31 cellular contexts compared by ENCODE assay signal in genomic region chr3:111548756-111549155, GRCh38. TPM values are rescaled to one million over a fixed set of nuclear protein-coding genes. Genes with fewer than 3 reads are reported as not detected.
A peak's percentile ranks its signal among the peaks of the same experiment; 100 is the strongest.
DNase-seq lines count a peak whose midpoint lies in the region; ATAC-seq and TF ChIP-seq lines count a peak whose summit lies in the region.
"Had no signal": no experiment of that assay in that cellular context is flagged by ENCODE, and none has a peak within 500 bp of the region (broad histone marks: within the 10 kb centered on the region; RNA-seq: fewer than 3 reads in every experiment).

No MANE protein-coding gene starts in this region.

- H3K36me3 Mint-ChIP-seq in naive thymus-derived CD4-positive, alpha-beta T cell, result peaks cover 9 to 41% (median 16%) of the 10 kb centered on the region in 5 donors
- no peaks in the 10 kb centered on the region for H3K36me3 Mint-ChIP-seq in mesothelial cell of epicardium
- H3K36me3 Mint-ChIP-seq: WTC11 had no signal

- H3K27ac Mint-ChIP-seq in naive thymus-derived CD4-positive, alpha-beta T cell, result no peak overlapping the region
- H3K27ac Mint-ChIP-seq in mesothelial cell of epicardium, result no peak overlapping the region
- H3K27ac Mint-ChIP-seq: activated naive CD4-positive, alpha-beta T cell treated with anti-CD3 and anti-CD28 coated beads, Interleukin-2, amount 50 U/mL, for 24 hours; activated T-helper 17 cell treated with anti-CD3 and anti-CD28 coated beads, Interleukin-2, amount 50 U/mL, for 72 hours; stimulated activated effector memory CD8-positive, alpha-beta T cell treated with anti-CD3 and anti-CD28 coated beads, Interleukin-12 subunit alpha, Interleukin-12 subunit beta, amount 100 ng/mL, for 72 hours; WTC11 had no signal

- no peak for ATAC-seq in naive thymus-derived CD4-positive, alpha-beta T cell

- H3K4me1 Mint-ChIP-seq in naive thymus-derived CD4-positive, alpha-beta T cell, result peaks cover 0 to 40% (median 9%) of the 10 kb centered on the region in 7 donors
- peaks cover 2% of the 10 kb centered on the region for H3K4me1 Mint-ChIP-seq in mesothelial cell of epicardium
- H3K4me1 Mint-ChIP-seq: WTC11 had no signal

- peak; percentile 85 for DNase-seq in DMS53 (lab: John Stamatoyannopoulos, UW)
- no peak for DNase-seq in naive thymus-derived CD4-positive, alpha-beta T cell
- DNase-seq in mesothelial cell of epicardium (ENCODE audit: low spot score in 2 of 2, unreplicated experiment in 2 of 2), result no peak
- DNase-seq in NCI-H82 treated with DMSO at 0.1 percent for 48 hours (lab: John Stamatoyannopoulos, UW; ENCODE audit: unreplicated experiment), result no peak
- DNase-seq in stimulated activated CD4-positive, alpha-beta T cell treated with anti-CD3 and anti-CD28 coated beads, Interleukin-2, amount 100 ng/mL, for 24 hours, result no peak
- DNase-seq: activated CD4-positive, alpha-beta T cell treated with anti-CD3 and anti-CD28 coated beads, Interleukin-2, amount 50 U/mL, for 4 hours; activated CD8-positive, alpha-beta memory T cell treated with anti-CD3 and anti-CD28 coated beads, Interleukin-2, amount 50 U/mL, for 48 hours; aorta; central memory CD4-positive, alpha-beta T cell; COR-L47; glutamatergic neuron; kidney; NCI-H1048; NCI-H187; SHP77; stimulated activated CD4-positive, alpha-beta T cell treated with anti-CD3 and anti-CD28 coated beads, Interleukin-2, amount 100 ng/mL, for 48 hours; T1000 had no signal

- no peak overlapping the region for H3K4me3 Mint-ChIP-seq in naive thymus-derived CD4-positive, alpha-beta T cell
- no peak overlapping the region for H3K4me3 Mint-ChIP-seq in mesothelial cell of epicardium
- H3K4me3 Mint-ChIP-seq: activated naive CD4-positive, alpha-beta T cell treated with anti-CD3 and anti-CD28 coated beads, Interleukin-2, amount 50 U/mL, for 24 hours; activated T-helper 17 cell treated with anti-CD3 and anti-CD28 coated beads, Interleukin-2, amount 50 U/mL, for 72 hours; stimulated activated effector memory CD8-positive, alpha-beta T cell treated with anti-CD3 and anti-CD28 coated beads, Interleukin-12 subunit alpha, Interleukin-12 subunit beta, amount 100 ng/mL, for 72 hours; WTC11 had no signal

- peaks cover 0 to 34% (median 13%) of the 10 kb centered on the region in 11 experiments; a peak in 13 of 22 replicates for H3K36me3 ChIP-seq in BLaER1 treated with 17β-estradiol and CSF1 and Interleukin-3, amounts not matched to agents 10 nM and 100 nM
- H3K36me3 ChIP-seq in OCI-LY3 (replicated peaks; ENCODE audit: low read depth, low read length), result no peaks in the 10 kb centered on the region
- no peaks in the 10 kb centered on the region for H3K36me3 ChIP-seq in naive thymus-derived CD4-positive, alpha-beta T cell (ENCODE audit: control insufficient read depth in 2 of 3, insufficient read depth in 3 of 3, low read length in 3 of 3)
- H3K36me3 ChIP-seq: neutrophil, suprapubic skin, vagina had no signal

- H3K9me3 Mint-ChIP-seq in naive thymus-derived CD4-positive, alpha-beta T cell, result no peaks in the 10 kb centered on the region
- peaks cover 4% of the 10 kb centered on the region for H3K9me3 Mint-ChIP-seq in mesothelial cell of epicardium
- H3K9me3 Mint-ChIP-seq: activated naive CD4-positive, alpha-beta T cell treated with anti-CD3 and anti-CD28 coated beads, Interleukin-2, amount 50 U/mL, for 24 hours; activated T-helper 17 cell treated with anti-CD3 and anti-CD28 coated beads, Interleukin-2, amount 50 U/mL, for 72 hours; stimulated activated effector memory CD8-positive, alpha-beta T cell treated with anti-CD3 and anti-CD28 coated beads, Interleukin-12 subunit alpha, Interleukin-12 subunit beta, amount 100 ng/mL, for 72 hours; WTC11 had no signal

- no peaks in the 10 kb centered on the region for H3K27me3 ChIP-seq in BLaER1 treated with 17β-estradiol and CSF1 and Interleukin-3, amounts not matched to agents 10 nM and 100 nM
- H3K27me3 ChIP-seq in OCI-LY3 (ENCODE audit: low read depth, low read length), result no peaks in the 10 kb centered on the region
- H3K27me3 ChIP-seq in naive thymus-derived CD4-positive, alpha-beta T cell (ENCODE audit: control insufficient read depth in 2 of 2, insufficient read depth in 2 of 2, low read length in 2 of 2), result no peaks in the 10 kb centered on the region
- H3K27me3 ChIP-seq: neutrophil, suprapubic skin, vagina had no signal

- peak overlapping the region; percentile 38 to 86 (median 77); a peak in 21 of 22 replicates for H3K27ac ChIP-seq in BLaER1 treated with 17β-estradiol and CSF1 and Interleukin-3, amounts not matched to agents 10 nM and 100 nM
- H3K27ac ChIP-seq in OCI-LY3 (ENCODE audit: low read length), result no peak overlapping the region
- H3K27ac ChIP-seq in naive thymus-derived CD4-positive, alpha-beta T cell (ENCODE audit: low read depth, low read length), result peak overlapping the region; percentile 94
- H3K27ac ChIP-seq: neutrophil, suprapubic skin, vagina had no signal

- no peak overlapping the region for H2AFZ ChIP-seq in OCI-LY3 (ENCODE audit: low read depth, low read length)

- H3K4me2 ChIP-seq in BLaER1 treated with 17β-estradiol and CSF1 and Interleukin-3, amounts not matched to agents 10 nM and 100 nM, result peak overlapping the region; percentile 72 to 96 (median 86)
- 0 out of 2 replicates have a peak overlapping the region, but pooled peaks have one; percentile 51 for H3K4me2 ChIP-seq in OCI-LY3 (ENCODE audit: low read length)

- H3K9me3 ChIP-seq in BLaER1 treated with 17β-estradiol and CSF1 and Interleukin-3, amounts not matched to agents 10 nM and 100 nM (replicated peaks in 1 of 11), result peaks cover 0 to 22% (median 15%) of the 10 kb centered on the region in 11 experiments; a peak in 16 of 22 replicates
- H3K9me3 ChIP-seq in OCI-LY3 (ENCODE audit: insufficient read depth, low read length), result no peaks in the 10 kb centered on the region
- H3K9me3 ChIP-seq in naive thymus-derived CD4-positive, alpha-beta T cell (ENCODE audit: control insufficient read depth in 2 of 3, low read length in 3 of 3), result no peaks in the 10 kb centered on the region
- H3K9me3 ChIP-seq: neutrophil, suprapubic skin, vagina had no signal

- no peaks in the 10 kb centered on the region for H3K79me2 ChIP-seq in OCI-LY3 (ENCODE audit: low read length)

- H3K27me3 Mint-ChIP-seq in naive thymus-derived CD4-positive, alpha-beta T cell, result no peaks in the 10 kb centered on the region
- no peaks in the 10 kb centered on the region for H3K27me3 Mint-ChIP-seq in mesothelial cell of epicardium (ENCODE audit: low read depth)
- H3K27me3 Mint-ChIP-seq: activated naive CD4-positive, alpha-beta T cell treated with anti-CD3 and anti-CD28 coated beads, Interleukin-2, amount 50 U/mL, for 24 hours; activated T-helper 17 cell treated with anti-CD3 and anti-CD28 coated beads, Interleukin-2, amount 50 U/mL, for 72 hours had no signal

- H3K4me1 ChIP-seq in BLaER1 treated with 17β-estradiol and CSF1 and Interleukin-3, amounts not matched to agents 10 nM and 100 nM, result peaks cover 64 to 88% (median 78%) of the 10 kb centered on the region in 10 experiments
- peaks cover 21% of the 10 kb centered on the region for H3K4me1 ChIP-seq in OCI-LY3 (ENCODE audit: low read length)
- peaks cover 72 to 88% of the 10 kb centered on the region in 2 donors for H3K4me1 ChIP-seq in naive thymus-derived CD4-positive, alpha-beta T cell (ENCODE audit: control insufficient read depth in 2 of 2, insufficient read depth in 2 of 2, low read length in 2 of 2)
- H3K4me1 ChIP-seq: suprapubic skin, vagina had no signal

- intact Hi-C loops in naive thymus-derived CD4-positive, alpha-beta T cell (cut with micrococcal nuclease), result loop anchor here (1.0 to 10.0 kb wide), 10 partner anchors 18 to 1741 kb away; partner anchors contain the start of genes ATG3 (in 1 of the 2), BTLA (in 1 of the 2) and SLC35A5 (in 1 of the 2)

- POLR2A ChIA-PET in naive thymus-derived CD4-positive, alpha-beta T cell (lab: Charles Lee), result interaction anchor here (1.2 to 4.0 kb wide), 3 partner anchors 15 to 119 kb away, joined by 3 to 19 read pairs (median 4); no protein-coding TSS in a partner anchor

- H4K20me1 ChIP-seq in BLaER1 treated with 17β-estradiol and CSF1 and Interleukin-3, amounts not matched to agents 10 nM and 100 nM, result no peaks in the 10 kb centered on the region
- H4K20me1 ChIP-seq in OCI-LY3 (ENCODE audit: insufficient read depth, low read length), result no peaks in the 10 kb centered on the region

- TF ChIP-seq CTCF in OCI-LY3 (IDR thresholded peaks at IDR 0.05; ENCODE audit: low read depth, low read length), result no peak
- no peak for TF ChIP-seq CTCF in mesothelial cell of epicardium (IDR thresholded peaks at IDR 0.05; ENCODE audit: unreplicated experiment)

- peak overlapping the region in 7 of 10 experiments; percentile 22 to 50 (median 41); a peak in 7 of 20 replicates for H3K4me3 ChIP-seq in BLaER1 treated with 17β-estradiol and CSF1 and Interleukin-3, amounts not matched to agents 10 nM and 100 nM
- no peak overlapping the region for H3K4me3 ChIP-seq in OCI-LY3 (ENCODE audit: low read length)
- H3K4me3 ChIP-seq in naive thymus-derived CD4-positive, alpha-beta T cell (ENCODE audit: low read length), result peak overlapping the region; percentile 48
- H3K4me3 ChIP-seq: skin epidermis, suprapubic skin, vagina had no signal

- CTCF ChIA-PET in naive thymus-derived CD4-positive, alpha-beta T cell (lab: Charles Lee), result interaction anchor here (1.2 to 1.3 kb wide), 2 partner anchors 10 to 68 kb away, joined by 4 to 5 read pairs; no protein-coding TSS in a partner anchor

- peak overlapping the region; percentile 20 to 75 (median 65); a peak in 18 of 22 replicates for H3K9ac ChIP-seq in BLaER1 treated with 17β-estradiol and CSF1 and Interleukin-3, amounts not matched to agents 10 nM and 100 nM
- H3K9ac ChIP-seq in OCI-LY3 (ENCODE audit: low read length), result no peak overlapping the region

RNA-seq across cellular contexts. Expression of gene CD96, which starts 6.8 kb away (rescaled TPM):
- total RNA-seq in naive thymus-derived CD4-positive, alpha-beta T cell, result 100 to 1,000 TPM; 142 to 309 (median 219) TPM
- polyA plus RNA-seq in naive thymus-derived CD4-positive, alpha-beta T cell, result 100 to 1,000 TPM; 183 to 205 TPM
- 0.20 to 0.27 TPM (median 0.23 TPM) in 3 replicates for total RNA-seq in mesothelial cell of epicardium
- total RNA-seq: Daoy, dermis microvascular lymphatic vessel endothelial cell, lung microvascular endothelial cell, pulmonary artery endothelial cell had no signal

RNA-seq across cellular contexts. Expression of gene ZBED2, which starts 46.4 kb away (rescaled TPM):
- 10 to 100 TPM in 1 of 5 experiments, under 1 TPM in 3, not detected in 1; 0.13 to 51.8 (median 0.27) TPM for total RNA-seq in naive thymus-derived CD4-positive, alpha-beta T cell
- polyA plus RNA-seq in naive thymus-derived CD4-positive, alpha-beta T cell, result 1 to 10 TPM; 1.7 to 1.8 TPM
- not detected in 3 replicates for total RNA-seq in mesothelial cell of epicardium
- total RNA-seq: aorta, dermis microvascular lymphatic vessel endothelial cell, lung microvascular endothelial cell, pulmonary artery endothelial cell had no signal
- polyA plus RNA-seq: aorta had no signal

Comparison
In these comparisons a context has a peak if more than half of its experiments do, and no peak if none do; other contexts are left out.
1. RNA of gene CD96, which starts 6.8 kb away (total RNA-seq): 142 to 309 TPM in naive thymus-derived CD4-positive, alpha-beta T cell; 0.20 to 0.27 TPM in mesothelial cell of epicardium; every median in the first group is over 100 times any median in the second.